Comparison of ENCODE assay signal across 13 cellular contexts in the genomic region with DNA sequence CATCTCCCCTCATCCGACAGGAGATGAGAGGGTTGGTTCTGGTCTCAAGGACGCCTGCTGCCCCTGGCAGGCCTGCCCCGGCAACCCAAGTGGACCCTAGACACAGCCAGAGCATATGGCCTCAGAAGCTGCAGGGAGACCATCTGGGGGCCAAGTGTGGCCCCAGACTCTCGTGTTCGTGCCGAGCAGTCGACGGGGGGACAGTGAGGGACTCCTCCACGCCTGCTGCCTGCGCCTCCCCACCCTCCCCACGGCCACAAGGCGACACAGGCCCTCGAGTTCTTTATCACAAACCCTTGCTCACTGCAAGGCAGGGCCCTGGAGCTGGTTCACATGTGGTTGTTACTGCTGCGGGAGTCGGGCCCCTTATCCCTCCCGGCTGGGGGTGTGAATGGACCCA. TPM values are rescaled to one million over a fixed set of nuclear protein-coding genes. Genes with fewer than 3 reads are reported as not detected.
DNase-seq lines count a peak whose midpoint lies in the region; ATAC-seq and TF ChIP-seq lines count a peak whose summit lies in the region.
"Had no signal": no experiment of that assay in that cellular context is flagged by ENCODE, and none has a peak within 500 bp of the region (broad histone marks: within the 10 kb centered on the region; RNA-seq: fewer than 3 reads in every experiment).

No MANE protein-coding gene starts in this region.

- no peak overlapping the region for H3K4me2 ChIP-seq in osteoblast (ENCODE audit: insufficient read depth, low read length)
- H3K4me2 ChIP-seq: BLaER1 treated with 17β-estradiol and CSF1 and Interleukin-3, amounts not matched to agents 10 nM and 100 nM had no signal

- H3K27ac ChIP-seq in osteoblast (ENCODE audit: low read depth, low read length), result no peak overlapping the region
- H3K27ac ChIP-seq: BLaER1 treated with 17β-estradiol and CSF1 and Interleukin-3, amounts not matched to agents 10 nM and 100 nM had no signal

- H3K4me1 ChIP-seq in osteoblast (ENCODE audit: insufficient read depth, low read length), result peaks cover 7% of the 10 kb centered on the region

- H3K4me3 ChIP-seq in osteoblast (ENCODE audit: insufficient read depth, low read length), result no peak overlapping the region
- H3K4me3 ChIP-seq: BLaER1 treated with 17β-estradiol and CSF1 and Interleukin-3, amounts not matched to agents 10 nM and 100 nM had no signal

- H3K27ac Mint-ChIP-seq in activated naive CD4-positive, alpha-beta T cell treated with anti-CD3 and anti-CD28 coated beads, Interleukin-2, amount 50 U/mL, for 72 hours, result peak overlapping the region; percentile 35 to 65
- peak overlapping the region; percentile 33 for H3K27ac Mint-ChIP-seq in activated T-helper 17 cell treated with anti-CD3 and anti-CD28 coated beads, Interleukin-2, amount 50 U/mL, for 72 hours
- H3K27ac Mint-ChIP-seq: B cell; CD8-positive, alpha-beta T cell; H9 had no signal

- peaks cover 14% of the 10 kb centered on the region for H4K20me1 ChIP-seq in osteoblast (ENCODE audit: insufficient read depth, low read length)

- H3K36me3 Mint-ChIP-seq in activated naive CD4-positive, alpha-beta T cell treated with anti-CD3 and anti-CD28 coated beads, Interleukin-2, amount 50 U/mL, for 72 hours, result peaks cover 0 to 6% of the 10 kb centered on the region in 2 donors
- peaks cover 99% of the 10 kb centered on the region for H3K36me3 Mint-ChIP-seq in activated T-helper 17 cell treated with anti-CD3 and anti-CD28 coated beads, Interleukin-2, amount 50 U/mL, for 72 hours (ENCODE audit: low read depth)

- peaks cover 82% of the 10 kb centered on the region for H3K36me3 ChIP-seq in osteoblast (ENCODE audit: insufficient read depth, low read length)

- DNase-seq in activated naive CD4-positive, alpha-beta T cell treated with anti-CD3 and anti-CD28 coated beads, Interleukin-2, amount 50 U/mL, for 72 hours (ENCODE audit: low spot score in 2 of 2), result no peak
- no peak for DNase-seq in activated naive CD4-positive, alpha-beta T cell (lab: John Stamatoyannopoulos, UW)
- DNase-seq in osteoblast (ENCODE audit: insufficient read length, low spot score, missing footprints), result peak; percentile 68
- no peak for DNase-seq in retina
- DNase-seq: CD8-positive, alpha-beta T cell; DMS 273 treated with DMSO at 0.1 percent for 48 hours; H9 had no signal

- H3K9me3 Mint-ChIP-seq in activated naive CD4-positive, alpha-beta T cell treated with anti-CD3 and anti-CD28 coated beads, Interleukin-2, amount 50 U/mL, for 72 hours, result no peaks in the 10 kb centered on the region
- no peaks in the 10 kb centered on the region for H3K9me3 Mint-ChIP-seq in activated T-helper 17 cell treated with anti-CD3 and anti-CD28 coated beads, Interleukin-2, amount 50 U/mL, for 72 hours
- H3K9me3 Mint-ChIP-seq: CD8-positive, alpha-beta T cell; H9 had no signal

- no peak for TF ChIP-seq CTCF in osteoblast (IDR thresholded peaks at IDR 0.05; ENCODE audit: extremely low read depth, low read depth, low read length)

- no peaks in the 10 kb centered on the region for H3K79me2 ChIP-seq in osteoblast (ENCODE audit: insufficient read depth, low read length)

- H3K4me3 Mint-ChIP-seq in activated T-helper 17 cell treated with anti-CD3 and anti-CD28 coated beads, Interleukin-2, amount 50 U/mL, for 72 hours, result no peak overlapping the region
- H3K4me3 Mint-ChIP-seq: B cell; CD8-positive, alpha-beta T cell; H9 had no signal

- no peaks in the 10 kb centered on the region for H3K9me3 ChIP-seq in osteoblast (ENCODE audit: low read depth, low read length)
- H3K9me3 ChIP-seq: BLaER1 treated with 17β-estradiol and CSF1 and Interleukin-3, amounts not matched to agents 10 nM and 100 nM had no signal

- no peaks in the 10 kb centered on the region for H3K4me1 Mint-ChIP-seq in activated T-helper 17 cell treated with anti-CD3 and anti-CD28 coated beads, Interleukin-2, amount 50 U/mL, for 72 hours
- H3K4me1 Mint-ChIP-seq: H9 had no signal

- no peaks in the 10 kb centered on the region for H3K27me3 ChIP-seq in osteoblast (ENCODE audit: insufficient read depth, low read length)
- H3K27me3 ChIP-seq: BLaER1 treated with 17β-estradiol and CSF1 and Interleukin-3, amounts not matched to agents 10 nM and 100 nM had no signal

- ATAC-seq in activated naive CD4-positive, alpha-beta T cell treated with anti-CD3 and anti-CD28 coated beads, Interleukin-2, amount 50 U/mL, for 72 hours, result no peak
- ATAC-seq in activated T-helper 17 cell treated with anti-CD3 and anti-CD28 coated beads, Interleukin-2, amount 50 U/mL, for 72 hours (replicated peaks), result no peak
- peak; percentile 6 for ATAC-seq in esophagus mucosa
- ATAC-seq: CD8-positive, alpha-beta T cell had no signal

- H2AFZ ChIP-seq in osteoblast (ENCODE audit: low read length), result no peak overlapping the region

- H3K27me3 Mint-ChIP-seq in activated T-helper 17 cell treated with anti-CD3 and anti-CD28 coated beads, Interleukin-2, amount 50 U/mL, for 72 hours, result no peaks in the 10 kb centered on the region
- H3K27me3 Mint-ChIP-seq: B cell had no signal

RNA-seq across cellular contexts. Expression of gene CAPS, which starts 9.3 kb away (rescaled TPM):
- total RNA-seq in activated naive CD4-positive, alpha-beta T cell treated with anti-CD3 and anti-CD28 coated beads, Interleukin-2, amount 50 U/mL, for 72 hours, result 1 to 10 TPM; 5.1 to 6.0 TPM
- total RNA-seq in activated T-helper 17 cell treated with anti-CD3 and anti-CD28 coated beads, Interleukin-2, amount 50 U/mL, for 72 hours, result 1 to 10 TPM; 3.8 to 5.1 TPM
- total RNA-seq in esophagus mucosa (2.7 TPM), osteoblast (10.6 and 18.1 TPM in 2 replicates)

RNA-seq across cellular contexts. Expression of gene VMAC, which starts 18.7 kb away (rescaled TPM):
- 1 to 10 TPM; 3.8 to 3.9 TPM for total RNA-seq in activated naive CD4-positive, alpha-beta T cell treated with anti-CD3 and anti-CD28 coated beads, Interleukin-2, amount 50 U/mL, for 72 hours
- total RNA-seq in activated T-helper 17 cell treated with anti-CD3 and anti-CD28 coated beads, Interleukin-2, amount 50 U/mL, for 72 hours, result 1 to 10 TPM; 3.7 to 4.4 TPM
- total RNA-seq in esophagus mucosa (4.1 TPM), osteoblast (12.3 and 12.7 TPM in 2 replicates)

RNA-seq across cellular contexts. Expression of gene NDUFA11, which starts 19.8 kb away (rescaled TPM):
- 100 to 1,000 TPM; 206 to 224 TPM for total RNA-seq in activated naive CD4-positive, alpha-beta T cell treated with anti-CD3 and anti-CD28 coated beads, Interleukin-2, amount 50 U/mL, for 72 hours
- 100 to 1,000 TPM; 162 to 249 TPM for total RNA-seq in activated T-helper 17 cell treated with anti-CD3 and anti-CD28 coated beads, Interleukin-2, amount 50 U/mL, for 72 hours
- total RNA-seq in esophagus mucosa, result 217 TPM
- total RNA-seq in osteoblast, result 235 and 265 TPM in 2 replicates

RNA-seq across cellular contexts. Expression of gene FUT5, which starts 53.0 kb away (rescaled TPM):
- total RNA-seq in activated naive CD4-positive, alpha-beta T cell treated with anti-CD3 and anti-CD28 coated beads, Interleukin-2, amount 50 U/mL, for 72 hours, result under 1 TPM; 0.23 to 0.36 TPM
- under 1 TPM in 1 of 2 donors, not detected in 1; 0.48 TPM for total RNA-seq in activated T-helper 17 cell treated with anti-CD3 and anti-CD28 coated beads, Interleukin-2, amount 50 U/mL, for 72 hours
- not detected for total RNA-seq in esophagus mucosa
- total RNA-seq in osteoblast, result not detected in 2 replicates
- total RNA-seq: A172, B cell, H1, H9 had no signal

RNA-seq across cellular contexts. Expression of gene RANBP3, which starts 54.6 kb away (rescaled TPM):
- 100 to 1,000 TPM in 1 of 2 donors, 10 to 100 TPM in 1; 89.6 to 112 TPM for total RNA-seq in activated naive CD4-positive, alpha-beta T cell treated with anti-CD3 and anti-CD28 coated beads, Interleukin-2, amount 50 U/mL, for 72 hours
- 100 to 1,000 TPM in 1 of 2 donors, 10 to 100 TPM in 1; 81.4 to 112 TPM for total RNA-seq in activated T-helper 17 cell treated with anti-CD3 and anti-CD28 coated beads, Interleukin-2, amount 50 U/mL, for 72 hours
- 49.6 TPM for total RNA-seq in esophagus mucosa
- total RNA-seq in osteoblast, result 40.5 and 42.1 TPM in 2 replicates
